8 cellular contexts compared by ENCODE assay signal in genomic region chr13:20495087-20496023, GRCh38. TPM values are rescaled to one million over a fixed set of nuclear protein-coding genes. Genes with fewer than 3 reads are reported as not detected.
DNase-seq lines count a peak whose midpoint lies in the region; ATAC-seq, FAIRE-seq and TF ChIP-seq lines count a peak whose summit lies in the region.

No MANE protein-coding gene starts in this region.

- ATAC-seq in A549 (peak; percentile 78 to 82), right cardiac atrium (peak; percentile 75 to 83), HG03097 (IDR thresholded peaks at IDR 0.05; ENCODE audit: low FRiP score, unreplicated experiment) (no peak)

- TF ChIP-seq CTCF in A549 (IDR thresholded peaks at IDR 0.05) (peak; percentile 83), GM12875 (IDR thresholded peaks at IDR 0.05; ENCODE audit: borderline replicate concordance, insufficient read depth, low read depth, low read length) (peak; percentile 82), ascending aorta (IDR thresholded peaks at IDR 0.05) (peak; percentile 68 to 94 (median 93)), retinal pigment epithelial cell (conservative IDR thresholded peaks at IDR 0.05; ENCODE audit: low read depth, low read length) (peak; percentile 97)

- intact Hi-C loops in ascending aorta (cut with DNase I): loop anchor here (2.0 to 10.0 kb wide), 4 partner anchors 219 to 429 kb away; partner anchors contain the start of gene GJB2
- intact Hi-C loops in right cardiac atrium (cut with DNase I): loop anchor here in 3 of 4 donors (10.0 kb wide), 3 partner anchors 199 to 429 kb away; no protein-coding TSS in a partner anchor

- no peaks in the 10 kb centered on the region for H3K9me3 ChIP-seq in A549
- no peaks in the 10 kb centered on the region; the same call in 1 of the 2 replicates for H3K9me3 ChIP-seq in MG63
- no peaks in the 10 kb centered on the region for H3K9me3 ChIP-seq in ascending aorta
- H3K9me3 ChIP-seq in right cardiac atrium (ENCODE audit: control insufficient read depth, low read length): no peaks in the 10 kb centered on the region

- no peaks in the 10 kb centered on the region for H3K36me3 ChIP-seq in MG63
- H3K36me3 ChIP-seq in ascending aorta: peaks cover 0 to under 1% of the 10 kb centered on the region in 2 donors

- H3K27me3 ChIP-seq in MG63 (no peaks in the 10 kb centered on the region), ascending aorta (no peaks in the 10 kb centered on the region), right cardiac atrium (ENCODE audit: control insufficient read depth, insufficient read depth) (no peaks in the 10 kb centered on the region)

- WGBS in A549 (ENCODE audit: missing lambda C conversion rate): 35% methylated on average over 14 of the region's 14 CpGs
- WGBS in right cardiac atrium: 21% methylated on average over 14 of the region's 14 CpGs

- TF ChIP-seq RAD21 in A549 (conservative IDR thresholded peaks at IDR 0.05 in 1 of 2, IDR thresholded peaks at IDR 0.05 in 1 of 2): peak; percentile 84 to 86

- H3K4me3 ChIP-seq in A549 (no peak overlapping the region), GM12875 (ENCODE audit: low read depth, low read length) (no peak overlapping the region), MG63 (no peak overlapping the region), ascending aorta (peak overlapping the region in 1 of 2 donors; percentile 34), right cardiac atrium (ENCODE audit: low read length) (peak overlapping the region; percentile 29), retinal pigment epithelial cell (ENCODE audit: low read length) (no peak overlapping the region)

- no peak for TF ChIP-seq POLR2A in A549 (IDR thresholded peaks at IDR 0.05; ENCODE audit: low read length)

- no peak for TF ChIP-seq EP300 in A549 (IDR thresholded peaks at IDR 0.05)

- POLR2A ChIA-PET in A549 (lab: Yijun Ruan, JAX): no interaction called here

- no peak for FAIRE-seq in A549 (lab: Jason Lieb, UNC)

- CTCF ChIA-PET in A549 (lab: Yijun Ruan, JAX): interaction anchor here (0.6 to 6.0 kb wide), 36 partner anchors 9 to 434 kb away, joined by 3 to 36 read pairs (median 4); no protein-coding TSS in a partner anchor

- H3K27ac ChIP-seq in A549 (peak overlapping the region; percentile 41 to 44; a peak in 2 of 6 replicates), ascending aorta (no peak overlapping the region), right cardiac atrium (ENCODE audit: low read length) (no peak overlapping the region)

- H3K4me1 ChIP-seq in A549 (peaks cover 5% of the 10 kb centered on the region; the same call in 2 of the 3 replicates), ascending aorta (peaks cover 0 to 4% of the 10 kb centered on the region in 2 donors), right cardiac atrium (ENCODE audit: control insufficient read depth, insufficient read depth, low read length) (peaks cover 3% of the 10 kb centered on the region)

- DNase-seq in A549 (ENCODE audit: low read depth in 1 of 2, low spot score in 1 of 2): peak; percentile 46 to 65
- DNase-seq in MG63: peak; percentile 21
- peak in 4 of 5 donors; percentile 34 to 67 (median 54) for DNase-seq in T-helper 1 cell
- peak in 1 of 2 donors; percentile 81 for DNase-seq in ascending aorta (ENCODE audit: low spot score in 2 of 2)
- DNase-seq in right cardiac atrium: peak in 1 of 3 donors; percentile 24
- peak; percentile 19 for DNase-seq in retinal pigment epithelial cell (ENCODE audit: low read depth)

- H3K4me2 ChIP-seq in A549: peak overlapping the region; percentile 68

TF ChIP-seq in A549, 52 proteins besides CTCF, POLR2A, EP300 and RAD21:
- TF ChIP-seq PHF8 (IDR thresholded peaks at IDR 0.05; ENCODE audit: borderline replicate concordance, low read depth): no peak
- no peak for TF ChIP-seq HES2 (IDR thresholded peaks at IDR 0.05)
- TF ChIP-seq KDM5A (IDR thresholded peaks at IDR 0.05): no peak
- no peak for TF ChIP-seq FOSB (CRISPR knock-in tag; IDR thresholded peaks at IDR 0.05)
- peak; percentile 55 for TF ChIP-seq NFE2L2 (conservative IDR thresholded peaks at IDR 0.05; ENCODE audit: low read length)
- TF ChIP-seq FOXS1 (CRISPR knock-in tag; IDR thresholded peaks at IDR 0.05): no peak
- TF ChIP-seq BHLHE40 (IDR thresholded peaks at IDR 0.05; ENCODE audit: low read depth, low read length): no peak
- no peak for TF ChIP-seq MAX (IDR thresholded peaks at IDR 0.05)
- no peak for TF ChIP-seq MAZ (IDR thresholded peaks at IDR 0.05; ENCODE audit: borderline replicate concordance, low read depth, low read length)
- no peak for TF ChIP-seq ESRRA (IDR thresholded peaks at IDR 0.05; ENCODE audit: borderline replicate concordance, low read length)
- no peak for TF ChIP-seq FOSL2 (IDR thresholded peaks at IDR 0.05)
- TF ChIP-seq FOSL2 (CRISPR knock-in tag; IDR thresholded peaks at IDR 0.05): no peak
- no peak for TF ChIP-seq HOXB5 (CRISPR knock-in tag; IDR thresholded peaks at IDR 0.05)
- TF ChIP-seq MAFK (IDR thresholded peaks at IDR 0.05; ENCODE audit: partially characterized antibody): peak; percentile 69
- no peak for TF ChIP-seq ZNF302 (CRISPR knock-in tag; IDR thresholded peaks at IDR 0.05)
- peak; percentile 61; the same call in 2 of the 3 replicates for TF ChIP-seq SMC3 (IDR thresholded peaks at IDR 0.05)
- no peak for TF ChIP-seq CHD2 (IDR thresholded peaks at IDR 0.05; ENCODE audit: low read length, partially characterized antibody)
- TF ChIP-seq ELK1 (IDR thresholded peaks at IDR 0.05; ENCODE audit: low read depth, low read length): no peak
- TF ChIP-seq JUNB (IDR thresholded peaks at IDR 0.05): no peak

RNA-seq across cellular contexts. Expression of gene CRYL1, which starts 30.3 kb away (rescaled TPM):
- polyA plus RNA-seq in A549 (2011; rRNA removed): 17.4 and 19.0 TPM in 2 replicates
- polyA plus RNA-seq in A549 (2012; cell fraction: cytosol; rRNA removed): 8.4 and 9.4 TPM in 2 replicates
- polyA plus RNA-seq in A549 (2012; cell fraction: nucleus; rRNA removed): 4.8 and 7.3 TPM in 2 replicates
- polyA plus RNA-seq in A549 (2017; fragmentation: RNase III; extraction: RNeasy Plus Mini Kit Qiagen cat#74134 plus additional on column Dnase treatment): 3.9 to 4.8 TPM (median 4.1 TPM) in 3 replicates
- polyA minus RNA-seq in A549 (2011; rRNA and poly(A)+ RNA removed): 10.1 and 10.3 TPM in 2 replicates
- 4.3 and 22.9 TPM in 2 replicates for total RNA-seq in MG63 (2014; rRNA removed; shearing (Covaris generic); ENCODE audit: low replicate concordance)
- 13.1 TPM for total RNA-seq in ascending aorta
- 10 to 100 TPM; 33.0 to 41.8 (median 33.3) TPM for total RNA-seq in right cardiac atrium
- polyA plus RNA-seq in right cardiac atrium: 29.3 TPM

Comparison
In these comparisons a context has a peak if more than half of its experiments do, and no peak if none do; other contexts are left out.
1. H3K27ac ChIP-seq: peak in A549 (2 of 2); none in ascending aorta (0 of 2) and right cardiac atrium (single experiment).
2. Peak in every context shown above with its lines, with median percentiles within 50 percentile points of each other: CTCF ChIP-seq.